Comparison of ENCODE assay signal across 1 cellular context in genomic region chr15:67542462-67543347, GRCh38.
TF ChIP-seq lines count a peak whose summit lies in the region.

MAP2K5 (plus strand) TSS chr15:67542703; CDS start chr15:67543336, 633 bp downstream.

TF ChIP-seq in HepG2, 621 proteins besides CTCF, POLR2A, EP300 and RAD21 (continued from another document and continues in another):
- TF ChIP-seq ZNF883 (CRISPR knock-in tag; IDR thresholded peaks at IDR 0.05; ENCODE audit: not compliant biosample characterization), result no peak
- TF ChIP-seq TBP (CRISPR knock-in tag; IDR thresholded peaks at IDR 0.05), result no peak
- no peak for TF ChIP-seq AHDC1 (CRISPR knock-in tag; IDR thresholded peaks at IDR 0.05; ENCODE audit: borderline replicate concordance)
- 0 out of 2 replicates have a peak, but pooled peaks have one; percentile 21 for TF ChIP-seq CCDC6 (CRISPR knock-in tag; IDR thresholded peaks at IDR 0.05)
- TF ChIP-seq RXRB (CRISPR knock-in tag; IDR thresholded peaks at IDR 0.05; ENCODE audit: borderline replicate concordance), result no peak
- TF ChIP-seq SNRNP70 (IDR thresholded peaks at IDR 0.05; ENCODE audit: low read depth, low read length), result no peak
- peak; percentile 85 for TF ChIP-seq KAT8 (CRISPR knock-in tag; IDR thresholded peaks at IDR 0.05)
- no peak for TF ChIP-seq TSC22D2 (CRISPR knock-in tag; IDR thresholded peaks at IDR 0.05; ENCODE audit: borderline replicate concordance)
- TF ChIP-seq POGZ (CRISPR knock-in tag; IDR thresholded peaks at IDR 0.05), result peak; percentile 62
- no peak for TF ChIP-seq NFYC (CRISPR knock-in tag; IDR thresholded peaks at IDR 0.05)
- no peak for TF ChIP-seq ZNF616 (CRISPR knock-in tag; IDR thresholded peaks at IDR 0.05; ENCODE audit: low read depth)
- no peak for TF ChIP-seq ZNF326 (CRISPR knock-in tag; IDR thresholded peaks at IDR 0.05; ENCODE audit: borderline replicate concordance)
- TF ChIP-seq DRAP1 (CRISPR knock-in tag; IDR thresholded peaks at IDR 0.05), result no peak
- TF ChIP-seq PLSCR1 (CRISPR knock-in tag; IDR thresholded peaks at IDR 0.05; ENCODE audit: borderline replicate concordance), result no peak
- TF ChIP-seq IKZF4 (CRISPR knock-in tag; IDR thresholded peaks at IDR 0.05; ENCODE audit: borderline replicate concordance, low read depth, not compliant biosample characterization), result peak; percentile 77
- no peak for TF ChIP-seq MAFK (conservative IDR thresholded peaks at IDR 0.05 in 1 of 2, IDR thresholded peaks at IDR 0.05 in 1 of 2; ENCODE audit: low read length in 2 of 2)
- TF ChIP-seq DZIP1 (CRISPR knock-in tag; IDR thresholded peaks at IDR 0.05), result no peak
- TF ChIP-seq KLF15 (CRISPR knock-in tag; IDR thresholded peaks at IDR 0.05; ENCODE audit: borderline replicate concordance), result 0 out of 2 replicates have a peak, but pooled peaks have one; percentile 47
- no peak; the same call in none of the 2 replicates for TF ChIP-seq HOXA5 (CRISPR knock-in tag; IDR thresholded peaks at IDR 0.05)
- TF ChIP-seq TOPORS (CRISPR knock-in tag; IDR thresholded peaks at IDR 0.05), result no peak
- no peak for TF ChIP-seq ZNF18 (CRISPR knock-in tag; IDR thresholded peaks at IDR 0.05; ENCODE audit: insufficient replicate concordance)
- no peak for TF ChIP-seq CENPX (CRISPR knock-in tag; IDR thresholded peaks at IDR 0.05)
- TF ChIP-seq SAP130 (CRISPR knock-in tag; IDR thresholded peaks at IDR 0.05; ENCODE audit: low read depth), result peak; percentile 16
- TF ChIP-seq ZNF430 (CRISPR knock-in tag; IDR thresholded peaks at IDR 0.05), result peak; percentile 45; the same call in 1 of the 2 replicates
- no peak for TF ChIP-seq ZNF264 (CRISPR knock-in tag; IDR thresholded peaks at IDR 0.05)
- TF ChIP-seq GPN1 (CRISPR knock-in tag; IDR thresholded peaks at IDR 0.05; ENCODE audit: borderline replicate concordance), result no peak
- no peak for TF ChIP-seq SATB2 (CRISPR knock-in tag; IDR thresholded peaks at IDR 0.05)
- no peak; the same call in 1 of the 2 replicates for TF ChIP-seq ZKSCAN8 (CRISPR knock-in tag; IDR thresholded peaks at IDR 0.05; ENCODE audit: borderline replicate concordance)
- no peak for TF ChIP-seq FOXJ3 (CRISPR knock-in tag; IDR thresholded peaks at IDR 0.05; ENCODE audit: borderline replicate concordance)
- no peak for TF ChIP-seq ZNF652 (CRISPR knock-in tag; IDR thresholded peaks at IDR 0.05; ENCODE audit: borderline replicate concordance, low read depth)
- TF ChIP-seq ZXDC (CRISPR knock-in tag; IDR thresholded peaks at IDR 0.05), result peak; percentile 52; the same call in 1 of the 2 replicates
- TF ChIP-seq ZBTB7A (CRISPR knock-in tag; IDR thresholded peaks at IDR 0.05), result no peak
- TF ChIP-seq FOXK2 (IDR thresholded peaks at IDR 0.05), result no peak
- no peak for TF ChIP-seq PCBP2 (optimal IDR thresholded peaks at IDR 0.05; ENCODE audit: low read depth, low read length, poor library complexity, severe bottlenecking)
- no peak for TF ChIP-seq TERF1 (CRISPR knock-in tag; IDR thresholded peaks at IDR 0.05)
- no peak for TF ChIP-seq RNF219 (CRISPR knock-in tag; IDR thresholded peaks at IDR 0.05)
- TF ChIP-seq NCOR1 (IDR thresholded peaks at IDR 0.05; ENCODE audit: borderline replicate concordance, low read length), result no peak
- no peak for TF ChIP-seq ZNF660 (CRISPR knock-in tag; IDR thresholded peaks at IDR 0.05; ENCODE audit: borderline replicate concordance, low read depth)
- TF ChIP-seq ZNF121 (CRISPR knock-in tag; IDR thresholded peaks at IDR 0.05), result no peak
